In the genomic region with DNA sequence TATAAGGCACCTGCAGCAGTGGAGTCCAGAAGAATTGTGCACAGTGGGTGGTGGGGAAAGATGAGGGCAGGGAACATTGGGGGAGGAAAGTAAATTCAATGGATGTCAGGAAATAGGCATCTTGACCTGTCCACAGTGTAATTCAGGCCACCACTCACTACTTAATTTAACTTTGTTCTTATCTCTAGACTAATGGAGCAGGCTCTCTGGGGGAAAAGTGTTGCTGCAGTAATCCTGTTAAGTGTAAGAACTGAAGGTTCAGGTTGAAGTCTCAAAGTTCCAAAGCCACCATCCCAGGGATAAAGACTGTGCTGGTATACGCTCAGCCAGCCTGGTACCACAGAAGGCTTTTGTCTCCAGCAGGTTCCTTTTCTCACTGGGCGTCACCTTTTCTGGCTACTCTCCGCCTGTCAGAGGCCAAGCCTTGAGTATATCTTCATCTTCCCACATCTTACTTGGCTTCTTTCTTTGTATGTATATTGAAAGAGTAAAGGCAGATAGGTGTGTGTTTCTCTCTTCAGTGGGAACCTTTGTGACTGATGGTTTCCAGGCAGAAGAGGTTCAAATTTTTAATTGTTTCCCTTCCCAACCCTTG, we compare ENCODE assay signal across 23 cellular contexts.
DNase-seq lines count a peak whose midpoint lies in the region; ATAC-seq and TF ChIP-seq lines count a peak whose summit lies in the region.
"Had no signal": no experiment of that assay in that cellular context is flagged by ENCODE, and none has a peak within 500 bp of the region (broad histone marks: within the 10 kb centered on the region; RNA-seq: fewer than 3 reads in every experiment).

No MANE protein-coding gene starts in this region.

- H3K36me3 ChIP-seq in muscle layer of colon (ENCODE audit: insufficient read depth, low read length), result no peaks in the 10 kb centered on the region
- H3K36me3 ChIP-seq: lower lobe of right lung had no signal

- H3K36me3 Mint-ChIP-seq in brain, result no peaks in the 10 kb centered on the region
- H3K36me3 Mint-ChIP-seq: activated CD4-positive, alpha-beta memory T cell treated with anti-CD3 and anti-CD28 coated beads for 36 hours had no signal

- no peaks in the 10 kb centered on the region for H3K9me3 ChIP-seq in muscle layer of colon (ENCODE audit: low read length)
- H3K9me3 ChIP-seq: lower lobe of right lung had no signal

- TF ChIP-seq CTCF in brain (conservative IDR thresholded peaks at IDR 0.05), result no peak

- ATAC-seq in GM21367 (IDR thresholded peaks at IDR 0.05; ENCODE audit: unreplicated experiment), result no peak
- ATAC-seq: lower lobe of right lung had no signal

- no peak overlapping the region for H3K4me3 Mint-ChIP-seq in brain
- H3K4me3 Mint-ChIP-seq: activated CD4-positive, alpha-beta memory T cell treated with anti-CD3 and anti-CD28 coated beads for 36 hours had no signal

- H3K27me3 Mint-ChIP-seq in brain, result no peaks in the 10 kb centered on the region
- H3K27me3 Mint-ChIP-seq: activated CD4-positive, alpha-beta memory T cell treated with anti-CD3 and anti-CD28 coated beads for 36 hours had no signal

- H3K27me3 ChIP-seq in muscle layer of colon (ENCODE audit: control insufficient read depth in 1 of 2, insufficient read depth in 2 of 2, low read length in 2 of 2), result no peaks in the 10 kb centered on the region

- H3K27ac ChIP-seq in muscle layer of colon (ENCODE audit: low read depth, low read length) (peak overlapping the region; percentile 58), temporal lobe (ENCODE audit: low read depth, low read length) (peak overlapping the region; percentile 59)
- H3K27ac ChIP-seq: C4-2B, lower lobe of right lung had no signal

- peak overlapping the region in 3 of 5 experiments; percentile 14 to 74 (median 66) for H3K27ac Mint-ChIP-seq in brain
- H3K27ac Mint-ChIP-seq: activated CD4-positive, alpha-beta memory T cell treated with anti-CD3 and anti-CD28 coated beads for 36 hours had no signal

- H3K4me1 ChIP-seq in muscle layer of colon (ENCODE audit: insufficient read depth, low read length), result peaks cover 62% of the 10 kb centered on the region

- peak; percentile 62 for DNase-seq in NCI-H82 (lab: John Stamatoyannopoulos, UW)
- no peak for DNase-seq in NCI-H1694 (lab: John Stamatoyannopoulos, UW)
- no peak for DNase-seq in NCI-H524 (lab: John Stamatoyannopoulos, UW)
- no peak for DNase-seq in NCI-H2107 (lab: John Stamatoyannopoulos, UW)
- DNase-seq: activated CD4-positive, alpha-beta memory T cell treated with anti-CD3 and anti-CD28 coated beads for 36 hours; activated CD4-positive, CD25-positive, alpha-beta regulatory T cell; activated effector memory CD4-positive, alpha-beta T cell treated with Interleukin-2 at 50 U/mL for 16 hours; dermis blood vessel endothelial cell; EL; foreskin fibroblast; GOT3; hypothalamus; lower lobe of right lung; NCI-H1417; NCI-H510A treated with DMSO at 0.1 percent for 48 hours; stimulated activated CD4-positive, alpha-beta T cell treated with anti-CD3 and anti-CD28 coated beads, Interleukin-4, amount 100 ng/mL, for 24 hours; stimulated activated naive CD4-positive, alpha-beta T cell treated with Interleukin-2 at 50 U/mL for 16 hours; T1000 had no signal

- H3K4me3 ChIP-seq in muscle layer of colon (ENCODE audit: low read depth in 1 of 2, low read length in 2 of 2), result no peak overlapping the region
- H3K4me3 ChIP-seq: lower lobe of right lung had no signal

- H3K4me1 Mint-ChIP-seq in brain, result peaks cover 47% of the 10 kb centered on the region

- no peak overlapping the region for H3K9ac ChIP-seq in muscle layer of colon (ENCODE audit: low read length)

- H3K9me3 Mint-ChIP-seq in brain, result peaks cover 0 to 8% (median 0%) of the 10 kb centered on the region in 5 experiments
- H3K9me3 Mint-ChIP-seq: activated CD4-positive, alpha-beta memory T cell treated with anti-CD3 and anti-CD28 coated beads for 36 hours had no signal
